20 cellular contexts compared by ENCODE assay signal in the genomic region with DNA sequence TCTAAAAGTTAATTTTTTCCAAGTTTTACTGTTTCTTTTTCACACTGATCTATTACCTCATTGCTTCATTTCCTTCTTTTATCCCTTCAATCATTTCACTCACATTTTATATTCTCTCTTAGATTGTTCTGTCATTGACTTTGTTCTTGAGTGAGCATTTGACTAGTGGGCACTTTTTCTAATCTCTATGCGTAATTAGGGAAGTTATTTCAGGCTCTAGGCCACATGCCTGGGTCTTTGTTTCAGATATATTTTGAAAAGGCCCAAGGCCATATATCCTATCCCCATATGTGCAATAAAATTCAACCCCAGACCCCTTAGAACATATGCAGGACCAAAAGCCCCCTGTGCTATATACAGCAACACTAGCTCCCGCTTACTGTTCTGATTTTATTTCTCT.
DNase-seq lines count a peak whose midpoint lies in the region; ATAC-seq and TF ChIP-seq lines count a peak whose summit lies in the region.
"Had no signal": no experiment of that assay in that cellular context is flagged by ENCODE, and none has a peak within 500 bp of the region (broad histone marks: within the 10 kb centered on the region; RNA-seq: fewer than 3 reads in every experiment).

No MANE protein-coding gene starts in this region.

- H3K4me3 ChIP-seq in heart left ventricle: no peak overlapping the region
- no peak overlapping the region for H3K4me3 ChIP-seq in subcutaneous abdominal adipose tissue (ENCODE audit: low read depth in 1 of 5, low read length in 5 of 5)
- H3K4me3 ChIP-seq: uterus had no signal

- no peaks in the 10 kb centered on the region for H3K9me3 ChIP-seq in heart left ventricle
- no peaks in the 10 kb centered on the region for H3K9me3 ChIP-seq in T-helper 17 cell (ENCODE audit: control insufficient read depth, low read length, poor library complexity, severe bottlenecking)
- H3K9me3 ChIP-seq in subcutaneous abdominal adipose tissue (ENCODE audit: control insufficient read depth in 5 of 5, low read length in 5 of 5): no peaks in the 10 kb centered on the region
- H3K9me3 ChIP-seq: uterus had no signal

- H3K36me3 Mint-ChIP-seq in T-helper 17 cell (ENCODE audit: low read depth) (peaks cover 2% of the 10 kb centered on the region), memory B cell (peaks cover 8% of the 10 kb centered on the region)

- ATAC-seq in heart left ventricle (peak; percentile 42 to 58 (median 50)), Right ventricle myocardium inferior (no peak), T-helper 17 cell (no peak), memory B cell (ENCODE audit: low read depth) (no peak), HG03571 (IDR thresholded peaks at IDR 0.05; ENCODE audit: unreplicated experiment) (no peak)
- ATAC-seq: sciatic nerve had no signal

- H3K27me3 Mint-ChIP-seq in T-helper 17 cell: no peaks in the 10 kb centered on the region
- no peaks in the 10 kb centered on the region for H3K27me3 Mint-ChIP-seq in memory B cell
- H3K27me3 Mint-ChIP-seq: activated CD4-positive, alpha-beta T cell treated with anti-CD3 and anti-CD28 coated beads, Interleukin-2, amount 10 ng/mL, durations not matched to agents 24 days and 14 days had no signal

- no peaks in the 10 kb centered on the region for H3K9me3 Mint-ChIP-seq in memory B cell
- H3K9me3 Mint-ChIP-seq: activated CD4-positive, alpha-beta T cell treated with anti-CD3 and anti-CD28 coated beads, Interleukin-2, amount 10 ng/mL, durations not matched to agents 24 days and 14 days; HFFc6 had no signal

- WGBS in heart left ventricle, 4 donors: 67 to 74% (median 70%) methylated on average over 2 of the region's 2 CpGs

- peak overlapping the region; percentile 56 for H3K4me3 Mint-ChIP-seq in T-helper 17 cell
- H3K4me3 Mint-ChIP-seq in memory B cell: no peak overlapping the region
- H3K4me3 Mint-ChIP-seq: activated CD4-positive, alpha-beta T cell treated with anti-CD3 and anti-CD28 coated beads, Interleukin-2, amount 10 ng/mL, durations not matched to agents 24 days and 14 days; HFFc6 had no signal

- H3K27ac ChIP-seq in heart left ventricle (peak overlapping the region in 1 of 12 donors; percentile 18), subcutaneous abdominal adipose tissue (ENCODE audit: low read depth, low read length) (peak overlapping the region; percentile 34)
- H3K27ac ChIP-seq: RWPE1, uterus, WERI-Rb-1 had no signal

- no peak for TF ChIP-seq CTCF in heart left ventricle (IDR thresholded peaks at IDR 0.05)

- DNase-seq in heart left ventricle (no peak), Right ventricle myocardium inferior (ENCODE audit: missing footprints) (no peak), T-helper 17 cell (no peak), memory B cell (ENCODE audit: low spot score in 2 of 2) (no peak), dermis blood vessel endothelial cell (no peak)
- DNase-seq: activated CD4-positive, alpha-beta T cell treated with anti-CD3 and anti-CD28 coated beads, Interleukin-2, amount 10 ng/mL, durations not matched to agents 24 days and 14 days; DMS 273 treated with DMSO at 0.1 percent for 48 hours; GOT3; HFFc6; midbrain; NCI-H146; posterior cingulate gyrus; stimulated activated CD4-positive, alpha-beta T cell treated with anti-CD3 and anti-CD28 coated beads, Interleukin-4, amount 100 ng/mL, for 24 hours; stimulated activated naive CD4-positive, alpha-beta T cell treated with Interleukin-2 at 50 U/mL for 16 hours; uterus; WERI-Rb-1 had no signal

- H3K4me1 ChIP-seq in heart left ventricle (peaks cover 0 to 40% (median 29%) of the 10 kb centered on the region in 12 donors), subcutaneous abdominal adipose tissue (ENCODE audit: control insufficient read depth in 5 of 5, insufficient read depth in 5 of 5, low read length in 5 of 5) (peaks cover 0 to 26% (median 1%) of the 10 kb centered on the region in 5 donors)
- H3K4me1 ChIP-seq: uterus had no signal

- H3K27ac Mint-ChIP-seq in T-helper 17 cell (peak overlapping the region; percentile 74), memory B cell (peak overlapping the region; percentile 57)
- H3K27ac Mint-ChIP-seq: activated CD4-positive, alpha-beta T cell treated with anti-CD3 and anti-CD28 coated beads, Interleukin-2, amount 10 ng/mL, durations not matched to agents 24 days and 14 days had no signal

- H3K4me1 Mint-ChIP-seq in T-helper 17 cell: peaks cover 21% of the 10 kb centered on the region
- peaks cover 24% of the 10 kb centered on the region for H3K4me1 Mint-ChIP-seq in memory B cell

- H3K36me3 ChIP-seq in heart left ventricle (peaks cover 0 to 6% (median 4%) of the 10 kb centered on the region in 9 donors), subcutaneous abdominal adipose tissue (ENCODE audit: control insufficient read depth in 5 of 5, insufficient read depth in 5 of 5, low read length in 5 of 5) (peaks cover 0 to 6% (median 0%) of the 10 kb centered on the region in 5 donors)
- H3K36me3 ChIP-seq: uterus, WERI-Rb-1 had no signal

- H3K27me3 ChIP-seq in heart left ventricle: no peaks in the 10 kb centered on the region
- no peaks in the 10 kb centered on the region for H3K27me3 ChIP-seq in subcutaneous abdominal adipose tissue (ENCODE audit: control insufficient read depth in 5 of 5, insufficient read depth in 4 of 5, low read length in 5 of 5)
- H3K27me3 ChIP-seq: uterus had no signal

- no peak for TF ChIP-seq POLR2A in heart left ventricle (IDR thresholded peaks at IDR 0.05)

- no peak overlapping the region for H3K9ac ChIP-seq in subcutaneous abdominal adipose tissue (ENCODE audit: low read length in 5 of 5)

- intact Hi-C loops in heart left ventricle (cut with DNase I): loop anchor here in 2 of 10 donors (10.0 kb wide), 2 partner anchors 51 to 61 kb away; partner anchors contain the start of gene FBXO11 (in 1 of the 2)
- intact Hi-C loops in Right ventricle myocardium inferior (cut with DNase I): no loop called here

Comparison
In these comparisons a context has a peak if more than half of its experiments do, and no peak if none do; other contexts are left out.
1. ATAC-seq: peak in heart left ventricle (4 of 4); none in Right ventricle myocardium inferior (single experiment), T-helper 17 cell (single experiment), memory B cell (single experiment) and HG03571 (single experiment).